ENCODE assay signal across 8 cellular contexts in genomic region chr7:97024209-97025129, GRCh38. TPM values are rescaled to one million over a fixed set of nuclear protein-coding genes. Genes with fewer than 3 reads are reported as not detected.
DNase-seq lines count a peak whose midpoint lies in the region; ATAC-seq and TF ChIP-seq lines count a peak whose summit lies in the region.

DLX5 (minus strand) TSS chr7:97024831; CDS start chr7:97024623, 208 bp downstream.

- peaks cover 81% of the 10 kb centered on the region for H3K27me3 Mint-ChIP-seq in activated T-helper 1 cell treated with anti-CD3 and anti-CD28 coated beads, Interleukin-12 subunit alpha, Interleukin-12 subunit beta, Interleukin-2, Interleukin-4 antibody, amounts not matched to agents 30 ng/mL and 10 ng/mL and 1 ng/mL, durations not matched to agents 14 hours and 24 hours and 36 hours (ENCODE audit: insufficient read depth)

- no peak within 1 kb of the TSS for H3K4me3 Mint-ChIP-seq in activated T-helper 1 cell treated with anti-CD3 and anti-CD28 coated beads, Interleukin-12 subunit alpha, Interleukin-12 subunit beta, Interleukin-2, Interleukin-4 antibody, amounts not matched to agents 30 ng/mL and 10 ng/mL and 1 ng/mL, durations not matched to agents 14 hours and 24 hours and 36 hours

- H3K4me3 ChIP-seq in iPS-11a (ENCODE audit: low read depth, low read length) (peak within 1 kb of the TSS; percentile 13), stomach (peak within 1 kb of the TSS; percentile 24 to 45 (median 32))

- peak within 1 kb of the TSS; percentile 85 for H3K27ac Mint-ChIP-seq in activated T-helper 1 cell treated with anti-CD3 and anti-CD28 coated beads, Interleukin-12 subunit alpha, Interleukin-12 subunit beta, Interleukin-2, Interleukin-4 antibody, amounts not matched to agents 30 ng/mL and 10 ng/mL and 1 ng/mL, durations not matched to agents 14 hours and 24 hours and 36 hours

- no peaks in the 10 kb centered on the region for H3K36me3 ChIP-seq in stomach

- no peak for TF ChIP-seq POLR2A in stomach (IDR thresholded peaks at IDR 0.05)

- peaks cover 8% of the 10 kb centered on the region for H3K36me3 Mint-ChIP-seq in activated T-helper 1 cell treated with anti-CD3 and anti-CD28 coated beads, Interleukin-12 subunit alpha, Interleukin-12 subunit beta, Interleukin-2, Interleukin-4 antibody, amounts not matched to agents 30 ng/mL and 10 ng/mL and 1 ng/mL, durations not matched to agents 14 hours and 24 hours and 36 hours (ENCODE audit: low read depth)

- no peak for ATAC-seq in HG03432 (IDR thresholded peaks at IDR 0.05; ENCODE audit: unreplicated experiment)
- no peak for ATAC-seq in HG03442 (IDR thresholded peaks at IDR 0.05; ENCODE audit: unreplicated experiment)

- 2 to 4% (median 3%) methylated on average over 58 to 60 of the region's 60 CpGs for WGBS in stomach, 5 donors

- intact Hi-C loops in activated T-helper 1 cell treated with anti-CD3 and anti-CD28 coated beads, Interleukin-12 subunit alpha, Interleukin-12 subunit beta, Interleukin-2, Interleukin-4 antibody, amounts not matched to agents 30 ng/mL and 10 ng/mL and 1 ng/mL, durations not matched to agents 14 hours and 24 hours and 36 hours (cut with micrococcal nuclease), result loop anchor here (1.0 to 5.0 kb wide), 3 partner anchors 8 to 32 kb away; no protein-coding TSS in a partner anchor
- intact Hi-C loops in stomach (cut with DNase I; ENCODE audit: low total_unique reads), result loop anchor here (5.0 to 10.0 kb wide), 2 partner anchors 947 to 1110 kb away; no protein-coding TSS in a partner anchor

- peaks cover 27% of the 10 kb centered on the region for H3K4me1 Mint-ChIP-seq in activated T-helper 1 cell treated with anti-CD3 and anti-CD28 coated beads, Interleukin-12 subunit alpha, Interleukin-12 subunit beta, Interleukin-2, Interleukin-4 antibody, amounts not matched to agents 30 ng/mL and 10 ng/mL and 1 ng/mL, durations not matched to agents 14 hours and 24 hours and 36 hours (ENCODE audit: low read depth)

- no peak within 1 kb of the TSS for H3K27ac ChIP-seq in stomach

- no peaks in the 10 kb centered on the region for H3K9me3 Mint-ChIP-seq in activated T-helper 1 cell treated with anti-CD3 and anti-CD28 coated beads, Interleukin-12 subunit alpha, Interleukin-12 subunit beta, Interleukin-2, Interleukin-4 antibody, amounts not matched to agents 30 ng/mL and 10 ng/mL and 1 ng/mL, durations not matched to agents 14 hours and 24 hours and 36 hours

- DNase-seq in DMS153 treated with DMSO at 0.1 percent for 48 hours (lab: John Stamatoyannopoulos, UW; ENCODE audit: unreplicated experiment), result peak; percentile 39
- peak; percentile 94 for DNase-seq in NCI-H1105 (lab: John Stamatoyannopoulos, UW)
- DNase-seq in activated T-helper 1 cell treated with anti-CD3 and anti-CD28 coated beads, Interleukin-12 subunit alpha, Interleukin-12 subunit beta, Interleukin-2, Interleukin-4 antibody, amounts not matched to agents 30 ng/mL and 10 ng/mL and 1 ng/mL, durations not matched to agents 14 hours and 24 hours and 36 hours (ENCODE audit: low spot score), result no peak
- DNase-seq in stomach, result no peak
- no peak for DNase-seq in epidermal melanocyte (ENCODE audit: insufficient read length, low spot score)

- H3K4me1 ChIP-seq in stomach, result peaks cover 21 to 68% (median 59%) of the 10 kb centered on the region in 4 donors

- TF ChIP-seq CTCF in stomach (IDR thresholded peaks at IDR 0.05), result no peak

- peaks cover 0 to 7% (median 0%) of the 10 kb centered on the region in 4 donors for H3K9me3 ChIP-seq in stomach

- TF ChIP-seq EP300 in stomach (IDR thresholded peaks at IDR 0.05), result no peak

- peaks cover 42 to 100% (median 79%) of the 10 kb centered on the region in 3 donors for H3K27me3 ChIP-seq in stomach

RNA-seq across cellular contexts. Expression of gene DLX5, which starts in this region (rescaled TPM):
- total RNA-seq in activated T-helper 1 cell treated with anti-CD3 and anti-CD28 coated beads, Interleukin-12 subunit alpha, Interleukin-12 subunit beta, Interleukin-2, Interleukin-4 antibody, amounts not matched to agents 30 ng/mL and 10 ng/mL and 1 ng/mL, durations not matched to agents 14 hours and 24 hours and 36 hours, result not detected in 2 replicates
- total RNA-seq in stomach, result 10 to 100 TPM in 1 of 5 donors, not detected in 4; 11.7 TPM
- polyA plus RNA-seq in stomach, result under 1 TPM in 1 of 3 donors, not detected in 2; 0.23 TPM

Comparison
In these comparisons a context has a peak if more than half of its experiments do, and no peak if none do; other contexts are left out.
1. DNase-seq: peak in DMS153 treated with DMSO at 0.1 percent for 48 hours (single experiment) and NCI-H1105 (single experiment); none in activated T-helper 1 cell treated with anti-CD3 and anti-CD28 coated beads, Interleukin-12 subunit alpha, Interleukin-12 subunit beta, Interleukin-2, Interleukin-4 antibody, amounts not matched to agents 30 ng/mL and 10 ng/mL and 1 ng/mL, durations not matched to agents 14 hours and 24 hours and 36 hours (single experiment), stomach (single experiment) and epidermal melanocyte (single experiment).